ENCODE assay signal across 8 cellular contexts in genomic region chr4:185425600-185426352, GRCh38. TPM values are rescaled to one million over a fixed set of nuclear protein-coding genes. Genes with fewer than 3 reads are reported as not detected.
DNase-seq lines count a peak whose midpoint lies in the region; ATAC-seq, FAIRE-seq and TF ChIP-seq lines count a peak whose summit lies in the region.

Gene UFSP2, minus strand, starts transcription at chr4:185425964. Its CDS starts 96 bp downstream, at chr4:185425868.

- POLR2A ChIA-PET in BJ (lab: Charles Lee), result interaction anchor here (0.5 kb wide), 1 partner anchor 701 kb away, joined by 4 read pairs; no protein-coding TSS in a partner anchor

- peaks cover 24% of the 10 kb centered on the region for H3K4me1 Mint-ChIP-seq in activated CD4-positive, alpha-beta T cell treated with anti-CD3 and anti-CD28 coated beads, Interleukin-2, amount 10 ng/mL, durations not matched to agents 24 days and 14 days

- H3K36me3 Mint-ChIP-seq in activated CD4-positive, alpha-beta T cell treated with anti-CD3 and anti-CD28 coated beads, Interleukin-2, amount 10 ng/mL, durations not matched to agents 24 days and 14 days (ENCODE audit: low read depth), result peaks cover 14% of the 10 kb centered on the region

- peak; percentile 91 for ATAC-seq in HG03442 (IDR thresholded peaks at IDR 0.05; ENCODE audit: unreplicated experiment)

- DNase-seq in BJ (ENCODE audit: low read depth), result peak; percentile 37
- peak; percentile 80 for DNase-seq in GM19239 (ENCODE audit: insufficient read length, low spot score)
- peak; percentile 19 for DNase-seq in NCI-H524 treated with DMSO at 0.1 percent for 48 hours (lab: John Stamatoyannopoulos, UW)
- peak; percentile 97 for DNase-seq in activated CD4-positive, alpha-beta T cell treated with anti-CD3 and anti-CD28 coated beads, Interleukin-2, amount 10 ng/mL, durations not matched to agents 24 days and 14 days
- peak; percentile 94 for DNase-seq in coronary artery (ENCODE audit: low spot score)
- DNase-seq in stimulated activated CD4-positive, alpha-beta T cell treated with anti-CD3 and anti-CD28 coated beads, Interleukin-1b, Interleukin-23, amount 100 ng/mL, for 24 hours (ENCODE audit: low read depth in 4 of 4, low spot score in 1 of 4), result peak; percentile 67 to 81 (median 71)

- H3K27me3 ChIP-seq in BJ (ENCODE audit: control insufficient read depth, insufficient read depth, low read length) (no peaks in the 10 kb centered on the region), layer of hippocampus (ENCODE audit: control insufficient read depth, insufficient read depth, low read length) (no peaks in the 10 kb centered on the region)

- CTCF ChIA-PET in BJ (lab: Yijun Ruan, JAX), result interaction anchor here (0.6 to 2.0 kb wide), 6 partner anchors 13 to 612 kb away, joined by 3 to 8 read pairs (median 4); partner anchors contain the start of gene ANKRD37

- peak within 1 kb of the TSS; percentile 98 for H3K27ac Mint-ChIP-seq in activated CD4-positive, alpha-beta T cell treated with anti-CD3 and anti-CD28 coated beads, Interleukin-2, amount 10 ng/mL, durations not matched to agents 24 days and 14 days

- peaks cover 14% of the 10 kb centered on the region for H3K27me3 Mint-ChIP-seq in activated CD4-positive, alpha-beta T cell treated with anti-CD3 and anti-CD28 coated beads, Interleukin-2, amount 10 ng/mL, durations not matched to agents 24 days and 14 days

- intact Hi-C loops in activated CD4-positive, alpha-beta T cell treated with anti-CD3 and anti-CD28 coated beads, Interleukin-2, amount 10 ng/mL, durations not matched to agents 24 days and 14 days (cut with micrococcal nuclease), result loop anchor here (1.0 to 2.0 kb wide), 4 partner anchors 29 to 1921 kb away; partner anchors contain the start of genes ANKRD37, CCDC110 and CFAP97

- no peak for TF ChIP-seq CTCF in BJ (IDR thresholded peaks at IDR 0.05; ENCODE audit: insufficient read depth, low read depth, low read length)
- no peak for TF ChIP-seq CTCF in coronary artery (IDR thresholded peaks at IDR 0.05)

- peak within 1 kb of the TSS; percentile 93 for H3K4me3 ChIP-seq in BJ (ENCODE audit: low read depth, low read length)
- H3K4me3 ChIP-seq in coronary artery, result peak within 1 kb of the TSS; percentile 77

- no peaks in the 10 kb centered on the region for H3K9me3 Mint-ChIP-seq in activated CD4-positive, alpha-beta T cell treated with anti-CD3 and anti-CD28 coated beads, Interleukin-2, amount 10 ng/mL, durations not matched to agents 24 days and 14 days

- H3K27ac ChIP-seq in coronary artery, result peak within 1 kb of the TSS; percentile 90 to 97
- H3K27ac ChIP-seq in layer of hippocampus (ENCODE audit: low read depth, low read length), result peak within 1 kb of the TSS; percentile 100

- H3K4me3 Mint-ChIP-seq in activated CD4-positive, alpha-beta T cell treated with anti-CD3 and anti-CD28 coated beads, Interleukin-2, amount 10 ng/mL, durations not matched to agents 24 days and 14 days, result peak within 1 kb of the TSS; percentile 87

- no peaks in the 10 kb centered on the region for H3K36me3 ChIP-seq in BJ (ENCODE audit: control insufficient read depth, insufficient read depth, low read length)

- peak; percentile 96 for FAIRE-seq in GM19239 (lab: Jason Lieb, UNC)

RNA-seq across cellular contexts. Expression of gene UFSP2, which starts in this region (rescaled TPM):
- 18.8 and 39.2 TPM in 2 replicates for polyA plus RNA-seq in BJ (2011; rRNA removed)
- 15.3 and 23.5 TPM in 2 replicates for polyA minus RNA-seq in BJ (2011; rRNA and poly(A)+ RNA removed)
- 24.8 and 25.7 TPM in 2 replicates for total RNA-seq in activated CD4-positive, alpha-beta T cell treated with anti-CD3 and anti-CD28 coated beads, Interleukin-2, amount 10 ng/mL, durations not matched to agents 24 days and 14 days

Comparison
In these comparisons a context has a peak if more than half of its experiments do, and no peak if none do; other contexts are left out.
1. Peak in every context shown above with its lines: DNase-seq, ATAC-seq, H3K4me3 ChIP-seq and H3K27ac ChIP-seq.
2. DNase-seq: peak in every context shown above with its lines; median percentile 97 in activated CD4-positive, alpha-beta T cell treated with anti-CD3 and anti-CD28 coated beads, Interleukin-2, amount 10 ng/mL, durations not matched to agents 24 days and 14 days; 94 in coronary artery; 80 in GM19239; 71 in stimulated activated CD4-positive, alpha-beta T cell treated with anti-CD3 and anti-CD28 coated beads, Interleukin-1b, Interleukin-23, amount 100 ng/mL, for 24 hours; 37 in BJ; 19 in NCI-H524 treated with DMSO at 0.1 percent for 48 hours.